ENCODE assay signal across 12 cellular contexts in genomic region chr4:113447695-113448265, GRCh38.
DNase-seq lines count a peak whose midpoint lies in the region; ATAC-seq and TF ChIP-seq lines count a peak whose summit lies in the region.
"Had no signal": no experiment of that assay in that cellular context is flagged by ENCODE, and none has a peak within 500 bp of the region (broad histone marks: within the 10 kb centered on the region; RNA-seq: fewer than 3 reads in every experiment).

No MANE protein-coding gene starts in this region.

- peak; percentile 25 to 27 for DNase-seq in activated CD4-positive, alpha-beta T cell treated with anti-CD3 and anti-CD28 coated beads, Interleukin-2, amount 50 U/mL, for 48 hours
- DNase-seq in activated CD4-positive, alpha-beta T cell treated with anti-CD3 and anti-CD28 coated beads, Interleukin-2, amount 50 U/mL, for 1 hour = no peak
- DNase-seq in esophagus squamous epithelium (lab: John Stamatoyannopoulos, UW) (no peak), H9 (no peak), G401 (ENCODE audit: low spot score) (no peak)
- peak; percentile 51 for DNase-seq in stimulated activated naive B cell treated with anti-CD40 and anti-IgM and Interleukin-4, amounts not matched to agents 10 μg/mL and 1 μg/mL and 100 μg/mL, for 72 hours
- DNase-seq: activated CD8-positive, alpha-beta memory T cell treated with anti-CD3 and anti-CD28 coated beads, Interleukin-2, amount 50 U/mL, for 4 hours; dermis blood vessel endothelial cell; retina had no signal

- ATAC-seq in HG02870 (IDR thresholded peaks at IDR 0.05; ENCODE audit: unreplicated experiment) = peak; percentile 59
- ATAC-seq in stimulated activated naive B cell treated with anti-CD40 and anti-IgM and Interleukin-4, amounts not matched to agents 10 μg/mL and 1 μg/mL and 100 μg/mL, for 72 hours (replicated peaks) = peak; percentile 95 to 96
- ATAC-seq in HG02623 (IDR thresholded peaks at IDR 0.05; ENCODE audit: unreplicated experiment) = no peak

- no peak overlapping the region for H3T11ph ChIP-seq in H9 (ENCODE audit: low read length)

- no peak overlapping the region for H4K91ac ChIP-seq in H9 (ENCODE audit: insufficient read length, low read depth, low read length)

- H3K79me2 ChIP-seq in H9 (ENCODE audit: insufficient read depth, low read length) = no peaks in the 10 kb centered on the region

- H2BK120ac ChIP-seq in H9 (ENCODE audit: low read depth, low read length, poor library complexity, severe bottlenecking) = no peak overlapping the region

- no peak overlapping the region for H3K4ac ChIP-seq in H9 (ENCODE audit: low read depth, low read length)

- no peaks in the 10 kb centered on the region for H3K79me1 ChIP-seq in H9 (ENCODE audit: insufficient read depth, low read depth, low read length, poor library complexity, severe bottlenecking)

- no peak overlapping the region for H3K23ac ChIP-seq in H9 (ENCODE audit: insufficient read length, low read depth, low read length)

- intact Hi-C loops in esophagus squamous epithelium (cut with DNase I) = no loop called here

- no peaks in the 10 kb centered on the region for H4K20me1 ChIP-seq in H9 (ENCODE audit: control insufficient read depth, insufficient read depth, insufficient read length)

- no peak for TF ChIP-seq POLR2A in esophagus squamous epithelium (IDR thresholded peaks at IDR 0.05)

- no peak overlapping the region for H3K27ac Mint-ChIP-seq in stimulated activated naive B cell treated with anti-CD40 and anti-IgM and Interleukin-4, amounts not matched to agents 10 μg/mL and 1 μg/mL and 100 μg/mL, for 72 hours
- no peak overlapping the region for H3K27ac Mint-ChIP-seq in H9

- no peak overlapping the region for H2BK15ac ChIP-seq in H9 (ENCODE audit: low read depth, low read length)

- H3K18ac ChIP-seq in H9 (ENCODE audit: insufficient read length, low read depth, low read length) = no peak overlapping the region

- no peak overlapping the region for H4K5ac ChIP-seq in H9 (ENCODE audit: insufficient read length, low read depth, low read length)

- H2BK5ac ChIP-seq in H9 (ENCODE audit: insufficient read length, low read length) = no peak overlapping the region

- no peak overlapping the region for H4K8ac ChIP-seq in H9 (replicated peaks; ENCODE audit: insufficient read length, low read depth, low read length)

- H3K27me3 ChIP-seq in esophagus squamous epithelium (no peaks in the 10 kb centered on the region), H9 (ENCODE audit: insufficient read depth, low read length) (no peaks in the 10 kb centered on the region)
- H3K27me3 ChIP-seq: SJSA1 had no signal

- in situ Hi-C loops in G401 (cut with HindIII; ENCODE audit: low sequenced_read_pairs) = no loop called here

- H3K27ac ChIP-seq in esophagus squamous epithelium (peak overlapping the region; percentile 7 to 80 (median 76)), H9 (ENCODE audit: insufficient read length, low read depth, low read length) (no peak overlapping the region)

- no peak overlapping the region for H3K4me3 ChIP-seq in esophagus squamous epithelium
- H3K4me3 ChIP-seq: SJSA1 had no signal

- no peak overlapping the region for H2BK12ac ChIP-seq in H9 (ENCODE audit: insufficient read length, low read depth, low read length)

- no peak overlapping the region for H3K4me3 Mint-ChIP-seq in stimulated activated naive B cell treated with anti-CD40 and anti-IgM and Interleukin-4, amounts not matched to agents 10 μg/mL and 1 μg/mL and 100 μg/mL, for 72 hours
- no peak overlapping the region for H3K4me3 Mint-ChIP-seq in H9

- no peaks in the 10 kb centered on the region for H3K23me2 ChIP-seq in H9 (ENCODE audit: insufficient read length, low read depth, low read length, poor library complexity, severe bottlenecking)

- H2AK5ac ChIP-seq in H9 (ENCODE audit: insufficient read length, low read length) = no peak overlapping the region

- H3K56ac ChIP-seq in H9 (ENCODE audit: insufficient read length, low read depth, low read length) = no peak overlapping the region

- H3K9ac ChIP-seq in H9 (ENCODE audit: extremely low read depth, insufficient read length, low read length) = no peak overlapping the region

- H3K9me3 ChIP-seq in esophagus squamous epithelium (no peaks in the 10 kb centered on the region), H9 (ENCODE audit: control insufficient read depth, low read depth, low read length) (no peaks in the 10 kb centered on the region)
- H3K9me3 ChIP-seq: SJSA1 had no signal

- H2BK20ac ChIP-seq in H9 (ENCODE audit: low read depth, low read length, poor library complexity, severe bottlenecking) = no peak overlapping the region

- whole genome bisulfite sequencing in esophagus squamous epithelium, 2 donors = 20 to 56% methylated on average over 5 of the region's 5 CpGs
- WGBS in H9 (ENCODE audit: extremely low coverage, insufficient read length, low lambda C conversion rate) = no CpG with 5 or more reads among the region's 5 CpGs

- H3K4me1 ChIP-seq in esophagus squamous epithelium (peaks cover 9 to 48% (median 27%) of the 10 kb centered on the region in 3 donors), H9 (ENCODE audit: insufficient read depth, low read length) (peaks cover 9% of the 10 kb centered on the region)

- H3K36me3 ChIP-seq in esophagus squamous epithelium = no peaks in the 10 kb centered on the region
- H3K36me3 ChIP-seq: SJSA1 had no signal

- no peaks in the 10 kb centered on the region for H3K27me3 Mint-ChIP-seq in stimulated activated naive B cell treated with anti-CD40 and anti-IgM and Interleukin-4, amounts not matched to agents 10 μg/mL and 1 μg/mL and 100 μg/mL, for 72 hours
- H3K27me3 Mint-ChIP-seq in H9 (ENCODE audit: low read depth) = no peaks in the 10 kb centered on the region

- peaks cover 3 to 10% of the 10 kb centered on the region in 2 donors for H3K9me3 Mint-ChIP-seq in stimulated activated naive B cell treated with anti-CD40 and anti-IgM and Interleukin-4, amounts not matched to agents 10 μg/mL and 1 μg/mL and 100 μg/mL, for 72 hours
- H3K9me3 Mint-ChIP-seq in H9 = no peaks in the 10 kb centered on the region

- no peak overlapping the region for H2AFZ ChIP-seq in H9 (ENCODE audit: low read length)

- H3K36me3 Mint-ChIP-seq in stimulated activated naive B cell treated with anti-CD40 and anti-IgM and Interleukin-4, amounts not matched to agents 10 μg/mL and 1 μg/mL and 100 μg/mL, for 72 hours = peaks cover 22% of the 10 kb centered on the region in 2 donors
- H3K36me3 Mint-ChIP-seq in H9 (ENCODE audit: insufficient read depth in 1 of 3, low read depth in 3 of 3) = no peaks in the 10 kb centered on the region

- H3K4me1 Mint-ChIP-seq in stimulated activated naive B cell treated with anti-CD40 and anti-IgM and Interleukin-4, amounts not matched to agents 10 μg/mL and 1 μg/mL and 100 μg/mL, for 72 hours = peaks cover 14 to 19% of the 10 kb centered on the region in 2 donors
- peaks cover 27 to 36% of the 10 kb centered on the region in 2 experiments for H3K4me1 Mint-ChIP-seq in H9

- TF ChIP-seq CTCF in esophagus squamous epithelium (IDR thresholded peaks at IDR 0.05) (no peak), H9 (conservative IDR thresholded peaks at IDR 0.05) (no peak)

- no peak overlapping the region for H3K14ac ChIP-seq in H9 (ENCODE audit: insufficient read depth, low read length)

- H3K4me2 ChIP-seq in H9 (ENCODE audit: insufficient read depth, insufficient read length, low read length) = no peak overlapping the region

Comparison
In these comparisons a context has a peak if more than half of its experiments do, and no peak if none do; other contexts are left out.
1. DNase-seq: peak in activated CD4-positive, alpha-beta T cell treated with anti-CD3 and anti-CD28 coated beads, Interleukin-2, amount 50 U/mL, for 48 hours (2 of 2) and stimulated activated naive B cell treated with anti-CD40 and anti-IgM and Interleukin-4, amounts not matched to agents 10 μg/mL and 1 μg/mL and 100 μg/mL, for 72 hours (single experiment); none in activated CD4-positive, alpha-beta T cell treated with anti-CD3 and anti-CD28 coated beads, Interleukin-2, amount 50 U/mL, for 1 hour (single experiment), esophagus squamous epithelium (single experiment), H9 (single experiment) and G401 (single experiment).